In genomic region chr7:69654381-69654780, GRCh38 we compare ENCODE assay signal across 1 cellular context.
TF ChIP-seq lines count a peak whose summit lies in the region.

No MANE protein-coding gene starts in this region.

TF ChIP-seq in GM23338, 12 proteins besides CTCF, POLR2A, EP300 and RAD21 (continued from another document):
- TF ChIP-seq REST (IDR thresholded peaks at IDR 0.05; ENCODE audit: unreplicated experiment) (no peak), ETS1 (IDR thresholded peaks at IDR 0.05) (no peak), ZNF331 (CRISPR knock-in tag; IDR thresholded peaks at IDR 0.05; ENCODE audit: low read depth) (no peak), STAT1 (IDR thresholded peaks at IDR 0.05; ENCODE audit: unreplicated experiment) (no peak), POLR2AphosphoS5 (IDR thresholded peaks at IDR 0.05; ENCODE audit: low read depth) (no peak), ZNF114 (CRISPR knock-in tag; IDR thresholded peaks at IDR 0.05) (no peak)
TF ChIP-seq in GM23338: peak in this region for 0.
